In the genomic region with DNA sequence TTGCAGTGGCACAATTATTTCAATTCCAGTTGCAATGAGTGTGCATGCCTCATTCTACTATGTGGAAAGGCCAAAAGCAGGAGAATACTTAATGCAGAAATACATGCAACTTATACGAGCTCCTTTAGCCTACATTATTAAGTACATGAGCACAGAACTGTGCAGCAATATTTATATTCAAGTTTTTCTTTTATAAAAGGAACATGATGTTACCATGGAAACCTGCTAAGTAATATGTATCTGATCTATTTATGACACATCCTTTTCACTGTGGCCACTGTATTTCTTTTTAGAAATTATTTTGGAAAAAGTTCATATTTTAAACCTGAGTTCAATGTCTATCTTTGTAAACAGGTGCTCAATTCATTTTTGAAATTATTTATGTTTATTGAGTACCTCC, we compare ENCODE assay signal across 24 cellular contexts.
DNase-seq lines count a peak whose midpoint lies in the region; ATAC-seq, FAIRE-seq and TF ChIP-seq lines count a peak whose summit lies in the region.
"Had no signal": no experiment of that assay in that cellular context is flagged by ENCODE, and none has a peak within 500 bp of the region (broad histone marks: within the 10 kb centered on the region; RNA-seq: fewer than 3 reads in every experiment).

No MANE protein-coding gene starts in this region.

- in situ Hi-C loops in K562 (cut with MboI) = no loop called here

- TF ChIP-seq RAD21 in K562 (CRISPR knock-in tag; conservative IDR thresholded peaks at IDR 0.05 in 1 of 2, IDR thresholded peaks at IDR 0.05 in 1 of 2) = no peak

- peaks cover 5% of the 10 kb centered on the region; the same call in 1 of the 2 replicates for H3F3A ChIP-seq in DOHH2 (ENCODE audit: control insufficient read depth, insufficient read depth)

- H3K79me2 ChIP-seq in DOHH2 (ENCODE audit: control insufficient read depth, low read length) (peaks cover 49% of the 10 kb centered on the region), K562 (ENCODE audit: control insufficient read depth, insufficient read depth, low read length) (peaks cover 14% of the 10 kb centered on the region; the same call in 2 of the 3 replicates)

- H3K27ac ChIP-seq in DOHH2 (ENCODE audit: low read depth, low read length) = no peak overlapping the region
- no peak overlapping the region for H3K27ac ChIP-seq in K562 (ENCODE audit: extremely low read depth, low read depth, low read length)
- H3K27ac ChIP-seq: BLaER1 had no signal

- H3K27me3 ChIP-seq in DOHH2 (ENCODE audit: control insufficient read depth, low read length) = no peaks in the 10 kb centered on the region
- H3K27me3 ChIP-seq in K562 (ENCODE audit: control insufficient read depth in 2 of 2, insufficient read depth in 2 of 2, low read length in 2 of 2) = no peaks in the 10 kb centered on the region
- H3K27me3 ChIP-seq: BE2C, BLaER1 had no signal

- no peak overlapping the region for H3K27ac Mint-ChIP-seq in glutamatergic neuron (ENCODE audit: unreplicated experiment)
- H3K27ac Mint-ChIP-seq: CD14-positive monocyte; CD4-positive, CD25-positive, alpha-beta regulatory T cell; CD8-positive, alpha-beta T cell had no signal

- H3K36me3 Mint-ChIP-seq in glutamatergic neuron (ENCODE audit: unreplicated experiment) = no peaks in the 10 kb centered on the region
- H3K36me3 Mint-ChIP-seq: CD14-positive monocyte; CD4-positive, CD25-positive, alpha-beta regulatory T cell; CD8-positive, alpha-beta T cell had no signal

- H3K9me3 ChIP-seq in DOHH2 (ENCODE audit: control insufficient read depth, insufficient read depth, low read length) (no peaks in the 10 kb centered on the region), K562 (replicated peaks; ENCODE audit: control insufficient read depth, insufficient read depth, low read depth, low read length) (no peaks in the 10 kb centered on the region)
- H3K9me3 ChIP-seq: BE2C, BLaER1, Caco-2 had no signal

- no peak overlapping the region for H3K9ac ChIP-seq in K562 (ENCODE audit: insufficient read depth in 1 of 2, low read depth in 2 of 2, low read length in 2 of 2)
- H3K9ac ChIP-seq: BLaER1 had no signal

- H3K4me1 Mint-ChIP-seq in glutamatergic neuron (ENCODE audit: low read depth, unreplicated experiment) = peaks cover 35% of the 10 kb centered on the region
- H3K4me1 Mint-ChIP-seq: CD14-positive monocyte; CD4-positive, CD25-positive, alpha-beta regulatory T cell had no signal

- H2AFZ ChIP-seq in K562 (ENCODE audit: low read depth, low read length) = no peak overlapping the region

- no peak for TF ChIP-seq CTCF in DOHH2 (IDR thresholded peaks at IDR 0.05; ENCODE audit: low read depth, low read length, poor library complexity, severe bottlenecking)
- no peak for TF ChIP-seq CTCF in K562 (IDR thresholded peaks at IDR 0.05 in 2 of 3, conservative IDR thresholded peaks at IDR 0.05 in 1 of 3; ENCODE audit: insufficient read depth in 2 of 3, low read depth in 1 of 3, low read length in 3 of 3)
- TF ChIP-seq CTCF in glutamatergic neuron (IDR thresholded peaks at IDR 0.05; ENCODE audit: partially characterized antibody, unreplicated experiment) = no peak

- DNase-seq in K562 (ENCODE audit: extremely low read depth in 1 of 4, low spot score in 3 of 4) = no peak
- no peak for DNase-seq in glutamatergic neuron
- DNase-seq in NCI-H1092 (lab: John Stamatoyannopoulos, UW) = no peak
- DNase-seq in EL = no peak
- no peak for DNase-seq in SIG-M5 treated with dmso at 0.1 percent for 504 hours (lab: John Stamatoyannopoulos, UW; ENCODE audit: unreplicated experiment)
- no peak for DNase-seq in NCI-H2029 treated with DMSO at 0.1 percent for 48 hours (lab: John Stamatoyannopoulos, UW)
- DNase-seq: 8988T; ACHN; BE2C; C1 segment of cervical spinal cord; Caco-2; Calu3; CD4-positive, CD25-positive, alpha-beta regulatory T cell; CD8-positive, alpha-beta T cell; DND-41; GDM1 had no signal

- no peaks in the 10 kb centered on the region for H3K9me2 ChIP-seq in DOHH2 (replicated peaks; ENCODE audit: control insufficient read depth, low read length)

- H3K9me3 Mint-ChIP-seq in glutamatergic neuron (ENCODE audit: unreplicated experiment) = peaks cover 2% of the 10 kb centered on the region
- H3K9me3 Mint-ChIP-seq: CD4-positive, CD25-positive, alpha-beta regulatory T cell; CD8-positive, alpha-beta T cell had no signal

- H3K4me3 ChIP-seq in DOHH2 (ENCODE audit: low read length) (no peak overlapping the region), K562 (no peak overlapping the region)
- H3K4me3 ChIP-seq: BLaER1, GM12878 had no signal

- 44% methylated on average over 1 of the region's 1 CpG for whole genome bisulfite sequencing in K562 (ENCODE audit: insufficient coverage, low coverage, missing lambda C conversion rate)

- CTCF ChIA-PET in K562 (lab: Yijun Ruan, JAX; ENCODE audit: low intra/inter-chr PET ratio) = no interaction called here

- H3K4me2 ChIP-seq in DOHH2 (ENCODE audit: low read length) = peak overlapping the region; percentile 48
- no peak overlapping the region for H3K4me2 ChIP-seq in K562 (ENCODE audit: insufficient read depth, low read length)
- H3K4me2 ChIP-seq: BLaER1 had no signal

- intact Hi-C loops in K562 (cut with micrococcal nuclease) = no loop called here

- peak overlapping the region; percentile 47 for H3K4me3 Mint-ChIP-seq in glutamatergic neuron (ENCODE audit: unreplicated experiment)
- H3K4me3 Mint-ChIP-seq: CD14-positive monocyte; CD4-positive, CD25-positive, alpha-beta regulatory T cell; CD8-positive, alpha-beta T cell had no signal

- no TSS peak for BruUV-seq in K562 (replicated peaks; lab: Mats Ljungman, UMichigan)

- no peak for FAIRE-seq in K562 (lab: Jason Lieb, UNC)
- FAIRE-seq: A204.1, D721Med, GM12878, GM12892, GM18507 had no signal

- peaks cover 4% of the 10 kb centered on the region for H3K27me3 Mint-ChIP-seq in glutamatergic neuron (ENCODE audit: unreplicated experiment)

- no peaks in the 10 kb centered on the region for H3K9me1 ChIP-seq in K562 (ENCODE audit: control insufficient read depth, insufficient read depth, low read length)

- peaks cover 81% of the 10 kb centered on the region for H3K4me1 ChIP-seq in DOHH2 (ENCODE audit: control insufficient read depth, low read length)
- H3K4me1 ChIP-seq in K562 (replicated peaks in 1 of 2; ENCODE audit: control insufficient read depth in 2 of 2, insufficient read depth in 2 of 2, low read length in 2 of 2) = peaks cover 0 to 12% of the 10 kb centered on the region in 2 experiments; a peak in 2 of 5 replicates
- H3K4me1 ChIP-seq: BE2C, BLaER1, Caco-2 had no signal

- ATAC-seq in K562 = no peak
- ATAC-seq: GM12878 had no signal

- TF ChIP-seq POLR2A in K562 (conservative IDR thresholded peaks at IDR 0.05) = no peak

- TF ChIP-seq EP300 in K562 (IDR thresholded peaks at IDR 0.05; ENCODE audit: low read length) = no peak

- H3K36me3 ChIP-seq in DOHH2 (ENCODE audit: control insufficient read depth, low read length) (peaks cover 13% of the 10 kb centered on the region; the same call in 1 of the 2 replicates), K562 (ENCODE audit: control insufficient read depth, insufficient read depth, low read length) (no peaks in the 10 kb centered on the region)
- H3K36me3 ChIP-seq: BE2C, BLaER1 had no signal

- POLR2A ChIA-PET in K562 (lab: Yijun Ruan, JAX) = interaction anchor here (0.9 kb wide), 1 partner anchor 159 kb away, joined by 3 read pairs; no protein-coding TSS in a partner anchor

- H4K20me1 ChIP-seq in DOHH2 (ENCODE audit: control insufficient read depth, insufficient read depth, low read depth, low read length) (no peaks in the 10 kb centered on the region), K562 (replicated peaks; ENCODE audit: control insufficient read depth, insufficient read depth, low read length) (peaks cover 6% of the 10 kb centered on the region; the same call in 1 of the 2 replicates)
- H4K20me1 ChIP-seq: BLaER1 had no signal

TF ChIP-seq in K562, 482 proteins besides CTCF, POLR2A, EP300 and RAD21:
- TF ChIP-seq MED1 (CRISPR knock-in tag; IDR thresholded peaks at IDR 0.05; ENCODE audit: borderline replicate concordance) = no peak
- TF ChIP-seq, protein P1, sequence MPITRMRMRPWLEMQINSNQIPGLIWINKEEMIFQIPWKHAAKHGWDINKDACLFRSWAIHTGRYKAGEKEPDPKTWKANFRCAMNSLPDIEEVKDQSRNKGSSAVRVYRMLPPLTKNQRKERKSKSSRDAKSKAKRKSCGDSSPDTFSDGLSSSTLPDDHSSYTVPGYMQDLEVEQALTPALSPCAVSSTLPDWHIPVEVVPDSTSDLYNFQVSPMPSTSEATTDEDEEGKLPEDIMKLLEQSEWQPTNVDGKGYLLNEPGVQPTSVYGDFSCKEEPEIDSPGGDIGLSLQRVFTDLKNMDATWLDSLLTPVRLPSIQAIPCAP (CRISPR knock-in tag; IDR thresholded peaks at IDR 0.05; ENCODE audit: borderline replicate concordance) = no peak
- peak; percentile 75 for TF ChIP-seq RFX1 (IDR thresholded peaks at IDR 0.05)
- TF ChIP-seq CREBBP (IDR thresholded peaks at IDR 0.05; ENCODE audit: low read depth, low read length) = no peak
